8 cellular contexts compared by ENCODE assay signal in genomic region chr4:114694770-114695169, GRCh38.
DNase-seq lines count a peak whose midpoint lies in the region; ATAC-seq and TF ChIP-seq lines count a peak whose summit lies in the region.

No MANE protein-coding gene starts in this region.

- no peak overlapping the region for H3K27ac ChIP-seq in OCI-LY7 (ENCODE audit: low read depth, low read length, poor library complexity, severe bottlenecking)

- no peaks in the 10 kb centered on the region for H3K79me2 ChIP-seq in OCI-LY7 (ENCODE audit: insufficient read depth, low read depth, low read length)

- H3K9me2 ChIP-seq in OCI-LY7 (ENCODE audit: insufficient read depth, low read length): no peaks in the 10 kb centered on the region

- BruUV-seq in OCI-LY7 (replicated peaks; lab: Mats Ljungman, UMichigan): no TSS peak

- no peaks in the 10 kb centered on the region for H3K4me1 ChIP-seq in OCI-LY7 (ENCODE audit: insufficient read depth, low read length, poor library complexity, severe bottlenecking)

- CTCF ChIA-PET in OCI-LY7 (lab: Charles Lee; ENCODE audit: unreplicated experiment): no interaction called here

- H3K36me3 ChIP-seq in OCI-LY7 (ENCODE audit: insufficient read depth, low read length): no peaks in the 10 kb centered on the region

- no peak for TF ChIP-seq POLR2A in erythroblast (IDR thresholded peaks at IDR 0.05; ENCODE audit: low read length)

- H3K9me3 ChIP-seq in OCI-LY7 (ENCODE audit: low read length): no peaks in the 10 kb centered on the region

- no peak overlapping the region for H3K4me2 ChIP-seq in OCI-LY7 (ENCODE audit: low read length)

- peak; percentile 37 for ATAC-seq in HG03108 (IDR thresholded peaks at IDR 0.05; ENCODE audit: unreplicated experiment)
- ATAC-seq in HG03139 (IDR thresholded peaks at IDR 0.05; ENCODE audit: unreplicated experiment): no peak
- no peak for ATAC-seq in Right ventricle myocardium superior (ENCODE audit: poor library complexity)

- DNase-seq in NCI-H1436 (lab: John Stamatoyannopoulos, UW) (peak; percentile 39), NCI-H1436 treated with DMSO at 0.1 percent for 48 hours (lab: John Stamatoyannopoulos, UW) (no peak), OCI-LY7 (ENCODE audit: low spot score) (peak; percentile 61), erythroblast (lab: John Stamatoyannopoulos, UW) (peak; percentile 2 to 47), pons (ENCODE audit: low spot score) (peak; percentile 87), Right ventricle myocardium superior (no peak)

- no peak overlapping the region for H3K4me3 ChIP-seq in OCI-LY7 (ENCODE audit: low read depth, low read length, poor library complexity, severe bottlenecking)

- intact Hi-C loops in OCI-LY7 (cut with micrococcal nuclease; ENCODE audit: unreplicated experiment): loop anchor here (2.0 to 10.0 kb wide), 3 partner anchors 36 to 1300 kb away; no protein-coding TSS in a partner anchor
- intact Hi-C loops in Right ventricle myocardium superior (cut with DNase I): no loop called here

- peak; percentile 89 for TF ChIP-seq CTCF in OCI-LY7 (conservative IDR thresholded peaks at IDR 0.05; ENCODE audit: low read length)

- H4K20me1 ChIP-seq in OCI-LY7 (ENCODE audit: insufficient read depth, low read length): no peaks in the 10 kb centered on the region

- POLR2A ChIA-PET in OCI-LY7 (lab: Charles Lee): no interaction called here

- no peak overlapping the region for H2AFZ ChIP-seq in OCI-LY7 (ENCODE audit: low read length)

Comparison
In these comparisons a context has a peak if more than half of its experiments do, and no peak if none do; other contexts are left out.
1. DNase-seq: peak in NCI-H1436 (single experiment), OCI-LY7 (single experiment), erythroblast (2 of 2) and pons (single experiment); none in NCI-H1436 treated with DMSO at 0.1 percent for 48 hours (single experiment) and Right ventricle myocardium superior (single experiment).